Comparison of ENCODE assay signal across 20 cellular contexts in genomic region chrX:120316587-120317283, GRCh38. TPM values are rescaled to one million over a fixed set of nuclear protein-coding genes. Genes with fewer than 3 reads are reported as not detected.
DNase-seq lines count a peak whose midpoint lies in the region; ATAC-seq, FAIRE-seq and TF ChIP-seq lines count a peak whose summit lies in the region.
"Had no signal": no experiment of that assay in that cellular context is flagged by ENCODE, and none has a peak within 500 bp of the region (broad histone marks: within the 10 kb centered on the region; RNA-seq: fewer than 3 reads in every experiment).

No MANE protein-coding gene starts in this region.

- POLR2A ChIA-PET in RWPE1 (lab: Yijun Ruan, JAX; ENCODE audit: low non-redundant PET) = no interaction called here

- TF ChIP-seq POLR2A in H54 (IDR thresholded peaks at IDR 0.05; ENCODE audit: low read depth, low read length) = no peak

- intact Hi-C loops in Right ventricle myocardium superior (cut with DNase I) = no loop called here

- CTCF ChIA-PET in RWPE1 (lab: Yijun Ruan, JAX) = interaction anchor here (0.6 kb wide), 1 partner anchor 158 kb away, joined by 3 read pairs; no protein-coding TSS in a partner anchor

- ATAC-seq in foreskin keratinocyte (peak; percentile 100), Right ventricle myocardium superior (ENCODE audit: poor library complexity) (no peak), GM19395 (IDR thresholded peaks at IDR 0.05; ENCODE audit: unreplicated experiment) (no peak)
- ATAC-seq: activated CD8-positive, alpha-beta memory T cell treated with anti-CD3 and anti-CD28 coated beads, Interleukin-2, amount 10 ng/mL, durations not matched to agents 7 days and 5 days; natural killer cell; WTC11 had no signal

- H3K27me3 ChIP-seq in foreskin keratinocyte = peaks cover 3% of the 10 kb centered on the region

- TF ChIP-seq CTCF in RWPE1 (conservative IDR thresholded peaks at IDR 0.05; ENCODE audit: low read depth) (no peak), foreskin keratinocyte (conservative IDR thresholded peaks at IDR 0.05) (no peak)

- DNase-seq in ACHN (peak; percentile 14), H54 (ENCODE audit: insufficient read length, low spot score) (no peak), RWPE1 (ENCODE audit: low spot score) (peak; percentile 30), foreskin keratinocyte (peak; percentile 53 to 78), NCI-H2196 (lab: John Stamatoyannopoulos, UW; ENCODE audit: unreplicated experiment) (no peak), Right ventricle myocardium superior (no peak), NCI-H1092 treated with DMSO at 0.1 percent for 48 hours (lab: John Stamatoyannopoulos, UW) (no peak)
- DNase-seq: activated CD8-positive, alpha-beta memory T cell treated with anti-CD3 and anti-CD28 coated beads, Interleukin-2, amount 10 ng/mL, durations not matched to agents 7 days and 5 days; activated naive CD4-positive, alpha-beta T cell treated with anti-CD3 and anti-CD28 coated beads for 36 hours; dorsolateral prefrontal cortex; natural killer cell; NCI-H187 had no signal

- no peak overlapping the region for H3K27ac ChIP-seq in RWPE1
- no peak overlapping the region for H3K27ac ChIP-seq in foreskin keratinocyte
- H3K27ac ChIP-seq: dorsolateral prefrontal cortex, KMS-11, prostate gland had no signal

- peaks cover 5% of the 10 kb centered on the region for H3K4me1 ChIP-seq in foreskin keratinocyte
- H3K4me1 ChIP-seq: prostate gland had no signal

- peak; percentile 80 for FAIRE-seq in H54 (lab: Jason Lieb, UNC)
- FAIRE-seq: GM18507 had no signal

- in situ Hi-C loops in ACHN (cut with HindIII; ENCODE audit: low pct_ligation_motif_present, low pct_unique_long_range_greater_than_20kb, low sequenced_read_pairs) = no loop called here

RNA-seq across cellular contexts. Expression of gene TMEM255A, which starts 5.5 kb away (rescaled TPM):
- total RNA-seq in foreskin keratinocyte (0.07 TPM in 1 of 2 replicates, not detected in the other), Right ventricle myocardium superior (1.1 TPM)
- 0.04 TPM in 1 of 2 replicates, not detected in the other for polyA plus RNA-seq in foreskin keratinocyte
- total RNA-seq: activated naive CD4-positive, alpha-beta T cell treated with anti-CD3 and anti-CD28 coated beads for 36 hours; liver; T-helper 1 cell treated with Interleukin-12 subunit alpha and Interleukin-12 subunit beta and Interleukin-4 antibody, amounts not matched to agents 30 ng/mL and 1 ng/mL, for 36 hours had no signal

RNA-seq across cellular contexts. Expression of gene ATP1B4, which starts 45.2 kb away (rescaled TPM):
- total RNA-seq in foreskin keratinocyte = not detected in 2 replicates
- not detected in 2 replicates for polyA plus RNA-seq in foreskin keratinocyte
- not detected for total RNA-seq in Right ventricle myocardium superior
- total RNA-seq: activated CD8-positive, alpha-beta memory T cell treated with anti-CD3 and anti-CD28 coated beads, Interleukin-2, amount 10 ng/mL, durations not matched to agents 7 days and 5 days; activated naive CD4-positive, alpha-beta T cell treated with anti-CD3 and anti-CD28 coated beads for 36 hours; dorsolateral prefrontal cortex; liver; natural killer cell; NCI-H460; T-helper 1 cell treated with Interleukin-12 subunit alpha and Interleukin-12 subunit beta and Interleukin-4 antibody, amounts not matched to agents 30 ng/mL and 1 ng/mL, for 36 hours; WTC11 had no signal
- polyA plus RNA-seq: liver had no signal

Comparison
In these comparisons a context has a peak if more than half of its experiments do, and no peak if none do; other contexts are left out.
1. DNase-seq: peak in ACHN (single experiment), RWPE1 (single experiment) and foreskin keratinocyte (2 of 2); none in H54 (single experiment), NCI-H2196 (single experiment), Right ventricle myocardium superior (single experiment) and NCI-H1092 treated with DMSO at 0.1 percent for 48 hours (single experiment).